In the genomic region with DNA sequence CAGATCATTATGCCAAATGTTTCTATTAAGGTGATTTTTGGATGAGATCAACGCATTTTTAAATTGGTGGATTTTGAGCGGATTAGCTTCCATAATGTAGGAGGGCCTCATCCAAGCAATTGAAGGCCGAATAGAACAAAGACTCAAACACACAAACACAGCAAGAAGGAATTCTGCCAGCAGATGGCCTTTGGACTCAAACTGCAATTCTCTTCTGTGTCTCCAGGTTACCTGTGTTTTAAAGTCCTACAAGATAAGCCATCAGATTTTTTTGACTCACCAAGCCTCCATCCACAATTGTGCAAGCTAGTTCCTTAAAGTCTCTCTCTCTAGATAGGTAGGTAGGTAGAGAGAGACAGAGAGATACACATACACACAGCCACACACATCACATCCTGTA, we compare ENCODE assay signal across 1 cellular context.
TF ChIP-seq lines count a peak whose summit lies in the region.

No MANE protein-coding gene starts in this region.

TF ChIP-seq in GM23338, 12 proteins besides CTCF, POLR2A, EP300 and RAD21 (continued from another document):
- no peak for TF ChIP-seq ZNF331 (CRISPR knock-in tag; IDR thresholded peaks at IDR 0.05; ENCODE audit: low read depth)
- TF ChIP-seq ZNF114 (CRISPR knock-in tag; IDR thresholded peaks at IDR 0.05), result no peak
- TF ChIP-seq, protein P1, sequence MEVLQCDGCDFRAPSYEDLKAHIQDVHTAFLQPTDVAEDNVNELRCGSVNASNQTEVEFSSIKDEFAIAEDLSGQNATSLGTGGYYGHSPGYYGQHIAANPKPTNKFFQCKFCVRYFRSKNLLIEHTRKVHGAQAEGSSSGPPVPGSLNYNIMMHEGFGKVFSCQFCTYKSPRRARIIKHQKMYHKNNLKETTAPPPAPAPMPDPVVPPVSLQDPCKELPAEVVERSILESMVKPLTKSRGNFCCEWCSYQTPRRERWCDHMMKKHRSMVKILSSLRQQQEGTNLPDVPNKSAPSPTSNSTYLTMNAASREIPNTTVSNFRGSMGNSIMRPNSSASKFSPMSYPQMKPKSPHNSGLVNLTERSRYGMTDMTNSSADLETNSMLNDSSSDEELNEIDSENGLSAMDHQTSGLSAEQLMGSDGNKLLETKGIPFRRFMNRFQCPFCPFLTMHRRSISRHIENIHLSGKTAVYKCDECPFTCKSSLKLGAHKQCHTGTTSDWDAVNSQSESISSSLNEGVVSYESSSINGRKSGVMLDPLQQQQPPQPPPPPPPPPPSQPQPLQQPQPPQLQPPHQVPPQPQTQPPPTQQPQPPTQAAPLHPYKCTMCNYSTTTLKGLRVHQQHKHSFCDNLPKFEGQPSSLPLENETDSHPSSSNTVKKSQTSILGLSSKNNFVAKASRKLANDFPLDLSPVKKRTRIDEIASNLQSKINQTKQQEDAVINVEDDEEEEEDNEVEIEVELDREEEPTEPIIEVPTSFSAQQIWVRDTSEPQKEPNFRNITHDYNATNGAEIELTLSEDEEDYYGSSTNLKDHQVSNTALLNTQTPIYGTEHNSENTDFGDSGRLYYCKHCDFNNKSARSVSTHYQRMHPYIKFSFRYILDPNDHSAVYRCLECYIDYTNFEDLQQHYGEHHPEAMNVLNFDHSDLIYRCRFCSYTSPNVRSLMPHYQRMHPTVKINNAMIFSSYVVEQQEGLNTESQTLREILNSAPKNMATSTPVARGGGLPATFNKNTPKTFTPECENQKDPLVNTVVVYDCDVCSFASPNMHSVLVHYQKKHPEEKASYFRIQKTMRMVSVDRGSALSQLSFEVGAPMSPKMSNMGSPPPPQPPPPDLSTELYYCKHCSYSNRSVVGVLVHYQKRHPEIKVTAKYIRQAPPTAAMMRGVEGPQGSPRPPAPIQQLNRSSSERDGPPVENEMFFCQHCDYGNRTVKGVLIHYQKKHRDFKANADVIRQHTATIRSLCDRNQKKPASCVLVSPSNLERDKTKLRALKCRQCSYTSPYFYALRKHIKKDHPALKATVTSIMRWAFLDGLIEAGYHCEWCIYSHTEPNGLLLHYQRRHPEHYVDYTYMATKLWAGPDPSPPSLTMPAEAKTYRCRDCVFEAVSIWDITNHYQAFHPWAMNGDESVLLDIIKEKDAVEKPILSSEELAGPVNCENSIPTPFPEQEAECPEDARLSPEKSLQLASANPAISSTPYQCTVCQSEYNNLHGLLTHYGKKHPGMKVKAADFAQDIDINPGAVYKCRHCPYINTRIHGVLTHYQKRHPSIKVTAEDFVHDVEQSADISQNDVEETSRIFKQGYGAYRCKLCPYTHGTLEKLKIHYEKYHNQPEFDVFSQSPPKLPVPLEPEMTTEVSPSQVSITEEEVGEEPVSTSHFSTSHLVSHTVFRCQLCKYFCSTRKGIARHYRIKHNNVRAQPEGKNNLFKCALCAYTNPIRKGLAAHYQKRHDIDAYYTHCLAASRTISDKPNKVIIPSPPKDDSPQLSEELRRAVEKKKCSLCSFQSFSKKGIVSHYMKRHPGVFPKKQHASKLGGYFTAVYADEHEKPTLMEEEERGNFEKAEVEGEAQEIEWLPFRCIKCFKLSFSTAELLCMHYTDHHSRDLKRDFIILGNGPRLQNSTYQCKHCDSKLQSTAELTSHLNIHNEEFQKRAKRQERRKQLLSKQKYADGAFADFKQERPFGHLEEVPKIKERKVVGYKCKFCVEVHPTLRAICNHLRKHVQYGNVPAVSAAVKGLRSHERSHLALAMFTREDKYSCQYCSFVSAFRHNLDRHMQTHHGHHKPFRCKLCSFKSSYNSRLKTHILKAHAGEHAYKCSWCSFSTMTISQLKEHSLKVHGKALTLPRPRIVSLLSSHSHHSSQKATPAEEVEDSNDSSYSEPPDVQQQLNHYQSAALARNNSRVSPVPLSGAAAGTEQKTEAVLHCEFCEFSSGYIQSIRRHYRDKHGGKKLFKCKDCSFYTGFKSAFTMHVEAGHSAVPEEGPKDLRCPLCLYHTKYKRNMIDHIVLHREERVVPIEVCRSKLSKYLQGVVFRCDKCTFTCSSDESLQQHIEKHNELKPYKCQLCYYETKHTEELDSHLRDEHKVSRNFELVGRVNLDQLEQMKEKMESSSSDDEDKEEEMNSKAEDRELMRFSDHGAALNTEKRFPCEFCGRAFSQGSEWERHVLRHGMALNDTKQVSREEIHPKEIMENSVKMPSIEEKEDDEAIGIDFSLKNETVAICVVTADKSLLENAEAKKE (CRISPR knock-in tag; IDR thresholded peaks at IDR 0.05), result no peak
- no peak for TF ChIP-seq JUNB (IDR thresholded peaks at IDR 0.05; ENCODE audit: unreplicated experiment)
- TF ChIP-seq EZH2phosphoT487 (IDR thresholded peaks at IDR 0.05; ENCODE audit: unreplicated experiment), result no peak
- TF ChIP-seq POLR2AphosphoS5 (IDR thresholded peaks at IDR 0.05; ENCODE audit: low read depth), result no peak
